1 cellular context compared by ENCODE assay signal in the genomic region with DNA sequence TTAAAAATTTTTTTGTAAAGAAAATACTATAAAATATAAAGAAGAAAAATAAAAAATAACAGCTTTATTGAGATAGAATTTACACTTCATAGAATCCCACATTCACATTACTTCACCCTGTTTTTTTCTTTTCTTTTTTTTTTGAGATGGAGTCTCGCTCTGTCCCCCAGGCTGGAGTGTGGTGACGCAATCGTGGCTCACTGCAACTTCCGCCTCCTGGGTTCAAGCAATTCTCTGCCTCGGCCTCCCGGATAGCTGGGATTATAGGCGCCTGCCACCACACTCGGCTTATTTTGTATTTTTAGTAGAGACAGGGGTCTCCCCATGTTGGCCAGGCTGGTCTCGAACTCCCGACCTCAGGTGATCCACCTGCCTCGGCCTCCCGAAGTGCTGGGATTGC.
TF ChIP-seq lines count a peak whose summit lies in the region.
"Not testable (repeated sequence)": the region's sequence is repeated elsewhere in the genome, so short reads cannot be mapped to it uniquely, and the experiment has no call there.

No MANE protein-coding gene starts in this region.

TF ChIP-seq in K562, 482 proteins besides CTCF, POLR2A, EP300 and RAD21:
- TF ChIP-seq, protein P1, sequence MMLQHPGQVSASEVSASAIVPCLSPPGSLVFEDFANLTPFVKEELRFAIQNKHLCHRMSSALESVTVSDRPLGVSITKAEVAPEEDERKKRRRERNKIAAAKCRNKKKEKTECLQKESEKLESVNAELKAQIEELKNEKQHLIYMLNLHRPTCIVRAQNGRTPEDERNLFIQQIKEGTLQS (IDR thresholded peaks at IDR 0.05): peak; percentile 21; the same call in 1 of the 2 replicates
- TF ChIP-seq, protein P1 (CRISPR knock-in tag; conservative IDR thresholded peaks at IDR 0.05): not testable (repeated sequence)
- TF ChIP-seq CEBPB (tag; IDR thresholded peaks at IDR 0.05): peak; percentile 74
- TF ChIP-seq CEBPG (CRISPR knock-in tag; IDR thresholded peaks at IDR 0.05): not testable (repeated sequence)
- TF ChIP-seq CEBPG (tag; conservative IDR thresholded peaks at IDR 0.05 in 1 of 2, IDR thresholded peaks at IDR 0.05 in 1 of 2): 0 out of 4 replicates have a peak, but pooled peaks of 1 of the 2 experiments have one; percentile 31
